In the genomic region with DNA sequence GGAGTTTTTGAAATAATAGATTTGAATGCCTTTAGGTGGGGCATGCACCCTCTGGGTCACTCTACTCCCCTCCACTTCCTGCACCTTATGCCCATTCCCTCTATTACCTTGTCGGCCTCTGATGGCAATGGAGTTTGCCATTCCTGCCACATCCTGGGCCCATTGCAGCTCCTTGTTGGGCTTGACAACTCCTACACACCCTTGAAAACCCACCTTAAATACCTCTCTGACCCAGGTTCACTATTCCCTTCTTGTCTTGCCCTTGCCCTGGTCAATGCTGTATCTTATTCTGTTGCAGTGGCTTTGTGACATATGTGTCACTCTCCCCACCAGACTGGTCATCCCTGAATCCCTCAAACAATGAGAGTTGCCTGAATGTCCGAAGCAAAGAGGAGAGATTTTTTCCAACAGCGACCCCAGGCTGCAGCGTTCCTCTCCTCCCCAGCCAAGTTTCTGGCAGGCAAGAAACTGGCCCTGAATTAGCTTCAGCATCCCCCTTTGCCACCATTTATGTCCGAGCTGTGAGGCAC, we compare ENCODE assay signal across 15 cellular contexts. TPM values are rescaled to one million over a fixed set of nuclear protein-coding genes. Genes with fewer than 3 reads are reported as not detected.
DNase-seq lines count a peak whose midpoint lies in the region; ATAC-seq and TF ChIP-seq lines count a peak whose summit lies in the region.
"Had no signal": no experiment of that assay in that cellular context is flagged by ENCODE, and none has a peak within 500 bp of the region (broad histone marks: within the 10 kb centered on the region; RNA-seq: fewer than 3 reads in every experiment).

No MANE protein-coding gene starts in this region.

- H4K5ac ChIP-seq in mesendoderm (ENCODE audit: low read length) = no peak overlapping the region

- H3K79me1 ChIP-seq in mesendoderm (ENCODE audit: low read length) = no peaks in the 10 kb centered on the region

- CTCF ChIA-PET in activated CD8-positive, alpha-beta memory T cell treated with anti-CD3 and anti-CD28 coated beads, Interleukin-2, amount 10 ng/mL, durations not matched to agents 7 days and 5 days (lab: Charles Lee) = interaction anchor here (0.7 to 14.0 kb wide), 14 partner anchors 8 to 239 kb away, joined by 3 to 447 read pairs (median 8); partner anchors contain the start of gene TOP2A

- H3K27ac Mint-ChIP-seq in CD4-positive, CD25-positive, alpha-beta regulatory T cell = peak overlapping the region; percentile 94 to 100 (median 97)
- peak overlapping the region; percentile 93 for H3K27ac Mint-ChIP-seq in activated CD8-positive, alpha-beta memory T cell treated with anti-CD3 and anti-CD28 coated beads, Interleukin-2, amount 10 ng/mL, durations not matched to agents 7 days and 5 days
- no peak overlapping the region for H3K27ac Mint-ChIP-seq in glutamatergic neuron (ENCODE audit: unreplicated experiment)
- H3K27ac Mint-ChIP-seq: mesothelial cell of epicardium had no signal

- peak overlapping the region; percentile 95 for H3K27ac ChIP-seq in CD4-positive, CD25-positive, alpha-beta regulatory T cell (ENCODE audit: insufficient read depth, low read length, poor library complexity, severe bottlenecking)
- H3K27ac ChIP-seq in mesendoderm (ENCODE audit: low read depth, low read length) = no peak overlapping the region
- H3K27ac ChIP-seq: adrenal gland, psoas muscle had no signal

- no peak overlapping the region for H2BK120ac ChIP-seq in mesendoderm (ENCODE audit: low read depth, low read length)

- H3K9me3 ChIP-seq in CD4-positive, CD25-positive, alpha-beta regulatory T cell (ENCODE audit: control insufficient read depth in 2 of 2, low read length in 2 of 2) = no peaks in the 10 kb centered on the region
- H3K9me3 ChIP-seq: adrenal gland, psoas muscle had no signal

- H3K4ac ChIP-seq in mesendoderm (ENCODE audit: low read depth, low read length) = no peak overlapping the region

- H3K18ac ChIP-seq in mesendoderm (ENCODE audit: low read length) = no peak overlapping the region

- no peak for DNase-seq in CD4-positive, CD25-positive, alpha-beta regulatory T cell
- DNase-seq in GM12865 (ENCODE audit: low read depth) = no peak
- DNase-seq in activated CD8-positive, alpha-beta memory T cell treated with anti-CD3 and anti-CD28 coated beads, Interleukin-2, amount 10 ng/mL, durations not matched to agents 7 days and 5 days = no peak
- DNase-seq in mesendoderm = no peak
- DNase-seq in posterior vena cava (ENCODE audit: low spot score) = no peak
- no peak for DNase-seq in HPDE6-E6E7 (ENCODE audit: extremely low spot score)
- no peak for DNase-seq in glutamatergic neuron
- DNase-seq in NCI-H187 (lab: John Stamatoyannopoulos, UW) = no peak
- DNase-seq: adrenal gland, cortex of kidney, NCI-H2171, SK-N-SH had no signal

- peaks cover 0 to 2% (median 0%) of the 10 kb centered on the region in 7 donors for H3K9me3 Mint-ChIP-seq in CD4-positive, CD25-positive, alpha-beta regulatory T cell
- H3K9me3 Mint-ChIP-seq in activated CD8-positive, alpha-beta memory T cell treated with anti-CD3 and anti-CD28 coated beads, Interleukin-2, amount 10 ng/mL, durations not matched to agents 7 days and 5 days (ENCODE audit: low read depth) = no peaks in the 10 kb centered on the region
- peaks cover 10% of the 10 kb centered on the region for H3K9me3 Mint-ChIP-seq in glutamatergic neuron (ENCODE audit: unreplicated experiment)

- intact Hi-C loops in posterior vena cava (cut with DNase I) = loop anchor here in 1 of 2 donors (10.0 kb wide), 1 partner anchor 158 kb away; no protein-coding TSS in a partner anchor

- H3K27me3 Mint-ChIP-seq in CD4-positive, CD25-positive, alpha-beta regulatory T cell = no peaks in the 10 kb centered on the region
- peaks cover 5% of the 10 kb centered on the region for H3K27me3 Mint-ChIP-seq in activated CD8-positive, alpha-beta memory T cell treated with anti-CD3 and anti-CD28 coated beads, Interleukin-2, amount 10 ng/mL, durations not matched to agents 7 days and 5 days
- peaks cover 4% of the 10 kb centered on the region for H3K27me3 Mint-ChIP-seq in glutamatergic neuron (ENCODE audit: unreplicated experiment)

- peak overlapping the region; percentile 91 to 95 (median 94) for H3K4me3 Mint-ChIP-seq in CD4-positive, CD25-positive, alpha-beta regulatory T cell
- H3K4me3 Mint-ChIP-seq in activated CD8-positive, alpha-beta memory T cell treated with anti-CD3 and anti-CD28 coated beads, Interleukin-2, amount 10 ng/mL, durations not matched to agents 7 days and 5 days = peak overlapping the region; percentile 77
- H3K4me3 Mint-ChIP-seq in glutamatergic neuron (ENCODE audit: unreplicated experiment) = no peak overlapping the region
- H3K4me3 Mint-ChIP-seq: mesothelial cell of epicardium had no signal

- H3K4me1 ChIP-seq in CD4-positive, CD25-positive, alpha-beta regulatory T cell (ENCODE audit: control insufficient read depth, insufficient read depth, low read length, poor library complexity, severe bottlenecking) = peaks cover 86% of the 10 kb centered on the region
- peaks cover 4% of the 10 kb centered on the region for H3K4me1 ChIP-seq in mesendoderm (ENCODE audit: control insufficient read depth, low read depth, low read length)

- H4K8ac ChIP-seq in mesendoderm (ENCODE audit: low read depth, low read length) = no peak overlapping the region

- peak overlapping the region; percentile 98 for H3K4me3 ChIP-seq in CD4-positive, CD25-positive, alpha-beta regulatory T cell (ENCODE audit: low read depth, low read length)
- peak overlapping the region; percentile 64 for H3K4me3 ChIP-seq in GM12865 (ENCODE audit: low read depth, low read length)
- H3K4me3 ChIP-seq in mesendoderm (ENCODE audit: low read length) = no peak overlapping the region
- H3K4me3 ChIP-seq: adrenal gland, psoas muscle had no signal

- no peak overlapping the region for H2BK5ac ChIP-seq in mesendoderm (ENCODE audit: low read length)

- ATAC-seq in CD4-positive, CD25-positive, alpha-beta regulatory T cell (ENCODE audit: low read depth in 2 of 2) = no peak
- ATAC-seq in activated CD8-positive, alpha-beta memory T cell treated with anti-CD3 and anti-CD28 coated beads, Interleukin-2, amount 10 ng/mL, durations not matched to agents 7 days and 5 days = no peak
- ATAC-seq: psoas muscle had no signal

- no peak overlapping the region for H2BK15ac ChIP-seq in mesendoderm (replicated peaks; ENCODE audit: low read depth)

- peaks cover 0 to 86% (median 42%) of the 10 kb centered on the region in 4 donors for H3K4me1 Mint-ChIP-seq in CD4-positive, CD25-positive, alpha-beta regulatory T cell
- H3K4me1 Mint-ChIP-seq in activated CD8-positive, alpha-beta memory T cell treated with anti-CD3 and anti-CD28 coated beads, Interleukin-2, amount 10 ng/mL, durations not matched to agents 7 days and 5 days = peaks cover 83% of the 10 kb centered on the region
- H3K4me1 Mint-ChIP-seq in glutamatergic neuron (ENCODE audit: low read depth, unreplicated experiment) = peaks cover 23% of the 10 kb centered on the region

- peak overlapping the region; percentile 75 for H3K23ac ChIP-seq in mesendoderm (ENCODE audit: low read length)

- TF ChIP-seq CTCF in GM12865 (IDR thresholded peaks at IDR 0.05; ENCODE audit: insufficient read depth, low read depth, low read length, missing control alignments) (peak; percentile 19), glutamatergic neuron (IDR thresholded peaks at IDR 0.05; ENCODE audit: partially characterized antibody, unreplicated experiment) (no peak)

- H3K9ac ChIP-seq in mesendoderm (ENCODE audit: low read length) = no peak overlapping the region
- H3K9ac ChIP-seq: SK-N-SH had no signal

- peaks cover 62% of the 10 kb centered on the region for H3K36me3 Mint-ChIP-seq in CD4-positive, CD25-positive, alpha-beta regulatory T cell
- H3K36me3 Mint-ChIP-seq in activated CD8-positive, alpha-beta memory T cell treated with anti-CD3 and anti-CD28 coated beads, Interleukin-2, amount 10 ng/mL, durations not matched to agents 7 days and 5 days = peaks cover 47% of the 10 kb centered on the region
- no peaks in the 10 kb centered on the region for H3K36me3 Mint-ChIP-seq in glutamatergic neuron (ENCODE audit: unreplicated experiment)
- H3K36me3 Mint-ChIP-seq: mesothelial cell of epicardium had no signal

- H3K79me2 ChIP-seq in mesendoderm (ENCODE audit: control insufficient read depth, insufficient read depth, low read length) = no peaks in the 10 kb centered on the region

- H3K27me3 ChIP-seq in CD4-positive, CD25-positive, alpha-beta regulatory T cell (ENCODE audit: control insufficient read depth, insufficient read depth, low read length) = no peaks in the 10 kb centered on the region
- no peaks in the 10 kb centered on the region for H3K27me3 ChIP-seq in mesendoderm (ENCODE audit: insufficient read depth, low read length, poor library complexity)
- H3K27me3 ChIP-seq: adrenal gland had no signal

- peaks cover 28% of the 10 kb centered on the region for H3K36me3 ChIP-seq in CD4-positive, CD25-positive, alpha-beta regulatory T cell (ENCODE audit: control insufficient read depth, insufficient read depth, low read length)
- no peaks in the 10 kb centered on the region for H3K36me3 ChIP-seq in mesendoderm (ENCODE audit: control insufficient read depth, insufficient read depth, low read length)
- H3K36me3 ChIP-seq: adrenal gland had no signal

- no peak overlapping the region for H2AK5ac ChIP-seq in mesendoderm (ENCODE audit: low read length)

- no CpG with 5 or more reads among the region's 5 CpGs for WGBS in mesendoderm (ENCODE audit: extremely low coverage, insufficient coverage, low lambda C conversion rate)

- no peak overlapping the region for H3K56ac ChIP-seq in mesendoderm (ENCODE audit: low read length)

- H3K4me2 ChIP-seq in mesendoderm (ENCODE audit: low read length) = no peak overlapping the region
- H3K4me2 ChIP-seq: SK-N-SH had no signal

RNA-seq across cellular contexts. Expression of gene CCR7, which starts 2.4 kb away (rescaled TPM):
- 192 TPM for total RNA-seq in CD4-positive, CD25-positive, alpha-beta regulatory T cell
- polyA plus RNA-seq in CD4-positive, CD25-positive, alpha-beta regulatory T cell = 100 to 1,000 TPM; 351 to 828 (median 609) TPM
- total RNA-seq in activated CD8-positive, alpha-beta memory T cell treated with anti-CD3 and anti-CD28 coated beads, Interleukin-2, amount 10 ng/mL, durations not matched to agents 7 days and 5 days = 10 to 100 TPM; 43.5 to 83.9 TPM
- polyA plus RNA-seq in mesendoderm (2013, experiment 1 of 2) = 3.8 TPM
- 3.8 TPM for polyA plus RNA-seq in mesendoderm (2013, experiment 2 of 2)
- total RNA-seq in posterior vena cava (under 1 TPM; 0.46 to 0.62 TPM), glutamatergic neuron (ENCODE audit: unreplicated experiment) (not detected)
- total RNA-seq: G401 had no signal
- polyA plus RNA-seq: SK-N-SH had no signal

Comparison
In these comparisons a context has a peak if more than half of its experiments do, and no peak if none do; other contexts are left out.
1. RNA of gene CCR7, which starts 2.4 kb away (total RNA-seq): 192 TPM in CD4-positive, CD25-positive, alpha-beta regulatory T cell (single experiment) and 43.5 to 83.9 TPM in activated CD8-positive, alpha-beta memory T cell treated with anti-CD3 and anti-CD28 coated beads, Interleukin-2, amount 10 ng/mL, durations not matched to agents 7 days and 5 days; 0.46 to 0.62 TPM in posterior vena cava and not detected in glutamatergic neuron (single experiment); every median in the first group is over 10 times any median in the second.